In the genomic region with DNA sequence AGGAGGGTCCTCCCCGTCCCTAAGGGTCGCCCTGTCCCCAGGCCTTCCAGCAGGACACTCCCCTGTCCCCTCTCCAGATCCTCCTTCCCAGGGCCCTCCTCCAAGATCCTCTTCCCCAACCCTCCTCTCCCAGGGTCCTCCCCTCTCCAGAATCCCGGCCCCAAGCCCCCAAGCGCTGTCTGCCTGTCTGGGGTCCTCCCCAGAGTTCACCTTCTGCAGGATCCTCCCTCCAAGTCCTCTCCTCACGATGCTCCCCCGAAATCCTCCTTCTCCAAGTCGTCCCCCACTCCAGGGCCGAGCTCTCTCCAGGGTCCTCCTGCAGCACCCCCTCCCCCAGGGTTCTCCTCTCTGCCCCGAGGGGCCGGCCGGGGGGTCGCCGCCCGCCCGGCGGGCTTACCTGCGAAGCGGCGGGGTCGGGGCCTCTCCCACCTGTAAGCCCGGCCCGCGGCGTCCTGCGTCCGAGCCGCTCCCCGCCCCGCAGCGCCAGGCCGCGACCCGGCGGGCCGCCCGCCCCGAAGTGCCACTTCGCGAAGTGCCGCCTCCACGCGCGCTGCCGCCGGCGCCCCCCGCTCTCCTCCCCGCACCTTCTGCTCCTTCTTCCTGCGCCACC, we compare ENCODE assay signal across 8 cellular contexts. TPM values are rescaled to one million over a fixed set of nuclear protein-coding genes. Genes with fewer than 3 reads are reported as not detected.
DNase-seq lines count a peak whose midpoint lies in the region; ATAC-seq, FAIRE-seq and TF ChIP-seq lines count a peak whose summit lies in the region.

No MANE protein-coding gene starts in this region.

- no peaks in the 10 kb centered on the region for H4K20me1 ChIP-seq in GM23248 (ENCODE audit: insufficient read depth)

- H3K36me3 ChIP-seq in ACC112 (ENCODE audit: insufficient read depth, low read length): no peaks in the 10 kb centered on the region
- no peaks in the 10 kb centered on the region for H3K36me3 ChIP-seq in GM23248 (ENCODE audit: low read depth)
- peaks cover 66% of the 10 kb centered on the region for H3K36me3 ChIP-seq in WERI-Rb-1
- H3K36me3 ChIP-seq in heart left ventricle: no peaks in the 10 kb centered on the region
- H3K36me3 ChIP-seq in gastrocnemius medialis: no peaks in the 10 kb centered on the region

- no peaks in the 10 kb centered on the region for H3K9me2 ChIP-seq in GM23248 (ENCODE audit: insufficient read depth)

- no peak for DNase-seq in GM23248
- peak; percentile 54 for DNase-seq in WERI-Rb-1
- DNase-seq in heart left ventricle: peak in 1 of 5 donors; percentile 42
- no peak for DNase-seq in gastrocnemius medialis
- DNase-seq in GM12891 (ENCODE audit: insufficient read length, low spot score): no peak
- DNase-seq in epidermal melanocyte (ENCODE audit: insufficient read length, low spot score): no peak

- ATAC-seq in heart left ventricle (peak in 2 of 4 donors; percentile 2 to 22), gastrocnemius medialis (peak; percentile 12 to 19), GM18868 (IDR thresholded peaks at IDR 0.05; ENCODE audit: unreplicated experiment) (no peak)

- intact Hi-C loops in heart left ventricle (cut with DNase I) (loop anchor here in 3 of 10 donors (5.0 to 10.0 kb wide), 3 partner anchors 42 to 211 kb away; partner anchors contain the start of gene CHMP6 (in 1 of the 3)), gastrocnemius medialis (cut with DNase I; ENCODE audit: low total_unique reads) (loop anchor here (10.0 kb wide), 1 partner anchor 191 kb away; the partner anchor contains the start of gene CEP131)

- H3K79me2 ChIP-seq in ACC112 (ENCODE audit: control insufficient read depth, insufficient read depth, low read length, unreplicated experiment) (peaks cover 21% of the 10 kb centered on the region), GM23248 (ENCODE audit: insufficient read depth) (peaks cover 37% of the 10 kb centered on the region)

- H3K27me3 ChIP-seq in ACC112 (ENCODE audit: insufficient read depth, low read length): no peaks in the 10 kb centered on the region
- no peaks in the 10 kb centered on the region for H3K27me3 ChIP-seq in GM23248 (replicated peaks; ENCODE audit: insufficient read depth)
- H3K27me3 ChIP-seq in WERI-Rb-1 (ENCODE audit: insufficient read depth, low read depth, severe bottlenecking): no peaks in the 10 kb centered on the region
- H3K27me3 ChIP-seq in heart left ventricle: peaks cover 0 to 6% (median 0%) of the 10 kb centered on the region in 9 donors
- peaks cover 3 to 5% (median 4%) of the 10 kb centered on the region in 3 donors for H3K27me3 ChIP-seq in gastrocnemius medialis

- TF ChIP-seq CTCF in WERI-Rb-1 (IDR thresholded peaks at IDR 0.05; ENCODE audit: low read depth, low read length) (no peak), heart left ventricle (IDR thresholded peaks at IDR 0.05) (no peak), gastrocnemius medialis (IDR thresholded peaks at IDR 0.05 in 4 of 5, conservative IDR thresholded peaks at IDR 0.05 in 1 of 5) (no peak)

- in situ Hi-C loops in GM23248 (cut with MboI): no loop called here
- in situ Hi-C loops in gastrocnemius medialis (cut with MboI; ENCODE audit: low sequenced_read_pairs in 4 of 4): no loop called here

- H3K4me1 ChIP-seq in ACC112 (ENCODE audit: control insufficient read depth, insufficient read depth, low read length, unreplicated experiment): peaks cover 6% of the 10 kb centered on the region
- H3K4me1 ChIP-seq in GM23248 (ENCODE audit: insufficient read depth): no peaks in the 10 kb centered on the region; the same call in 1 of the 2 replicates
- H3K4me1 ChIP-seq in heart left ventricle: peaks cover 0 to 79% (median 61%) of the 10 kb centered on the region in 12 donors
- H3K4me1 ChIP-seq in gastrocnemius medialis: peaks cover 14 to 28% of the 10 kb centered on the region in 2 donors

- WGBS in GM23248 (ENCODE audit: low coverage in 1 of 2, low lambda C conversion rate in 2 of 2, missing lambda C conversion rate in 2 of 2), 2 experiments: 2 to 12% methylated on average over 8 to 49 of the region's 49 CpGs
- WGBS in heart left ventricle, 4 donors: 1 to 7% (median 1%) methylated on average over 11 to 49 of the region's 49 CpGs

- peak overlapping the region; percentile 94 for H3K4me2 ChIP-seq in GM23248 (ENCODE audit: unreplicated experiment)

- H3F3A ChIP-seq in GM23248 (ENCODE audit: insufficient read depth): no peaks in the 10 kb centered on the region

- H3K9me3 ChIP-seq in GM23248 (ENCODE audit: low read depth) (no peaks in the 10 kb centered on the region), WERI-Rb-1 (ENCODE audit: severe bottlenecking) (no peaks in the 10 kb centered on the region), heart left ventricle (no peaks in the 10 kb centered on the region), gastrocnemius medialis (no peaks in the 10 kb centered on the region)

- no peak overlapping the region for H3K27ac ChIP-seq in ACC112 (ENCODE audit: low read depth, low read length)
- H3K27ac ChIP-seq in GM23248: no peak overlapping the region
- H3K27ac ChIP-seq in WERI-Rb-1: peak overlapping the region; percentile 93
- H3K27ac ChIP-seq in heart left ventricle: peak overlapping the region in 7 of 12 donors; percentile 1 to 71 (median 24)
- no peak overlapping the region for H3K27ac ChIP-seq in gastrocnemius medialis

- H3K9ac ChIP-seq in GM23248: peak overlapping the region; percentile 77

- TF ChIP-seq POLR2A in heart left ventricle (IDR thresholded peaks at IDR 0.05) (no peak), gastrocnemius medialis (IDR thresholded peaks at IDR 0.05) (no peak), GM12891 (IDR thresholded peaks at IDR 0.05; ENCODE audit: low read depth, low read length) (no peak)

- no peak for FAIRE-seq in GM12891 (lab: Jason Lieb, UNC)

- H3K4me3 ChIP-seq in ACC112 (ENCODE audit: low read depth, low read length): peak overlapping the region; percentile 84
- H3K4me3 ChIP-seq in GM23248: peak overlapping the region; percentile 91
- peak overlapping the region; percentile 81 for H3K4me3 ChIP-seq in WERI-Rb-1 (ENCODE audit: low read depth, low read length)
- H3K4me3 ChIP-seq in heart left ventricle: peak overlapping the region; percentile 51 to 89 (median 71)
- H3K4me3 ChIP-seq in gastrocnemius medialis: peak overlapping the region; percentile 50 to 55 (median 54)

- H2AFZ ChIP-seq in ACC112 (ENCODE audit: low read length, unreplicated experiment): peak overlapping the region; percentile 85
- peak overlapping the region; percentile 70; the same call in 1 of the 2 replicates for H2AFZ ChIP-seq in GM23248

TF ChIP-seq in GM12891, 5 proteins besides CTCF, POLR2A, EP300 and RAD21:
- TF ChIP-seq SPI1 (IDR thresholded peaks at IDR 0.05; ENCODE audit: low read depth, low read length): no peak

RNA-seq across cellular contexts. Expression of gene BAIAP2, which starts 0.7 kb away (rescaled TPM):
- 30.6 and 31.7 TPM in 2 replicates for total RNA-seq in GM23248 (2014; rRNA removed; shearing (Covaris generic))
- polyA plus RNA-seq in GM23248 (2016; fragmentation: Nextera tagmentation; extraction: Ambion mirVana) (28.2 and 31.5 TPM in 2 replicates), heart left ventricle (10 to 100 TPM; 15.3 to 18.5 TPM)
- total RNA-seq in heart left ventricle (10 to 100 TPM in 8 of 9 donors, 1 to 10 TPM in 1; 8.9 to 30.2 (median 18.8) TPM), gastrocnemius medialis (10 to 100 TPM in 3 of 4 donors, 1 to 10 TPM in 1; 7.3 to 36.1 (median 15.4) TPM)
- 2.2 TPM for polyA plus RNA-seq in GM12891 (2012; ENCODE audit: low read depth, missing spikeins)

RNA-seq across cellular contexts. Expression of gene CHMP6, which starts 42.6 kb away (rescaled TPM):
- total RNA-seq in GM23248 (2014; rRNA removed; shearing (Covaris generic)): 8.2 and 14.1 TPM in 2 replicates
- polyA plus RNA-seq in GM23248 (2016; fragmentation: Nextera tagmentation; extraction: Ambion mirVana): 34.0 and 37.1 TPM in 2 replicates
- 10 to 100 TPM; 17.9 to 25.9 (median 19.4) TPM for total RNA-seq in heart left ventricle
- polyA plus RNA-seq in heart left ventricle: 10 to 100 TPM; 24.4 to 35.5 TPM
- total RNA-seq in gastrocnemius medialis: 10 to 100 TPM; 29.8 to 33.3 (median 33.0) TPM
- polyA plus RNA-seq in GM12891 (2012; ENCODE audit: low read depth, missing spikeins): 11.2 TPM

Comparison
In these comparisons a context has a peak if more than half of its experiments do, and no peak if none do; other contexts are left out.
1. H3K27ac ChIP-seq: peak in WERI-Rb-1 (single experiment) and heart left ventricle (7 of 12); none in ACC112 (single experiment), GM23248 (single experiment) and gastrocnemius medialis (0 of 4).
2. Peak in every context shown above with its lines, with median percentiles within 50 percentile points of each other: H3K4me3 ChIP-seq.